ENCODE assay signal across 9 cellular contexts in the genomic region with DNA sequence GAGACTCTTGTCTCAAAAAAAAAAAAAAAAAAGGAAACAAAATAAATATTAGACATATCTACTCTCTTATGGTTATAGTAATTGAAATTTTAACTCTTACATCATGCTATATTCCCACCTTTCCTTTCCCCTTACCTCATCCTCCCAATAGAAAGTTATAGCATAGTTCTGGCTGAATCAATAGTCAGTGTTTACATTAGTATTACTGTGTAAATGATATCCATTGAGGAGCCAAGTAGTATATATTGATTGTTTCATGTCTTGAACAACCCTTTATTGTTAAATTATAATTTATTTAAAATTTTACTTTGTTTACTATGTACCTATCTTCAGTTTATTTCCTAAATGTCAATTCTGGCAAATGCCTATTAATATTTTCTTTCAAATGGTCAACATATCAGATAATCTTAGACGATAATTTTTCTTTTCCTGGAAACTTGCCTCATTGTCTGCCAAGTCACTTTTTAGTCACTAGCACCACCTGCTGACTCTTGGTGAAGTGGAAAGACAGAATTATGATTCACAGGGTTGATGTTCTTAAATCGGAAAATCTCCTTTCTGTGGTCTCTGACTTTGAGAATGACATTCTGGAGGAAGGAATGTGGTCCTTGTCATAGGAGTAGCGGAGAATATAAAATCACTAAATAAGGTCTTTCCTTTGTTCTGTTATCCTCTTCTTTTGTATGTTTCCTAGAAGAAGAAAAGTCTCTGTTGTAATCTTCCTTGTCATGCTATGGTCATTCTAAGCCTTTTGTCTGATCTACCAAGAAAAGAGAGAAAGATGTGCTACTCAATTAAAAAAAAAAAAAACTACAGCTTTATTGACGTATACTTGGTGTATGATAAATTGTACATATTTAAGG. TPM values are rescaled to one million over a fixed set of nuclear protein-coding genes. Genes with fewer than 3 reads are reported as not detected.
DNase-seq lines count a peak whose midpoint lies in the region; ATAC-seq and TF ChIP-seq lines count a peak whose summit lies in the region.
"Had no signal": no experiment of that assay in that cellular context is flagged by ENCODE, and none has a peak within 500 bp of the region (broad histone marks: within the 10 kb centered on the region; RNA-seq: fewer than 3 reads in every experiment).

No MANE protein-coding gene starts in this region.

- no peak for TF ChIP-seq POLR2A in vagina (IDR thresholded peaks at IDR 0.05)

- intact Hi-C loops in lower lobe of right lung (cut with DNase I) (loop anchor here (5.0 kb wide), 1 partner anchor 36 kb away; no protein-coding TSS in a partner anchor), vagina (cut with DNase I) (loop anchor here (10.0 kb wide), 1 partner anchor 98 kb away; a partner anchor contains a TSS)

- DNase-seq in AG08395 (ENCODE audit: low spot score) = peak; percentile 79
- peak; percentile 69 for DNase-seq in NCI-H2029 treated with DMSO at 0.1 percent for 48 hours (lab: John Stamatoyannopoulos, UW)
- DNase-seq in T1000 (lab: John Stamatoyannopoulos, UW) = peak; percentile 28
- peak; percentile 90 for DNase-seq in dermis blood vessel endothelial cell
- DNase-seq in lower lobe of right lung = no peak
- DNase-seq in vagina (ENCODE audit: extremely low spot score in 2 of 2) = no peak

- H3K9me3 ChIP-seq in lower lobe of right lung (no peaks in the 10 kb centered on the region), vagina (no peaks in the 10 kb centered on the region)

- TF ChIP-seq CTCF in GM12874 (IDR thresholded peaks at IDR 0.05; ENCODE audit: insufficient read depth, low read depth, low read length) (peak; percentile 52; the same call in 1 of the 2 replicates), lower lobe of right lung (IDR thresholded peaks at IDR 0.05) (peak; percentile 76), vagina (IDR thresholded peaks at IDR 0.05) (peak; percentile 62 to 87 (median 80))

- H3K27me3 ChIP-seq in lower lobe of right lung (ENCODE audit: low read depth) (no peaks in the 10 kb centered on the region), vagina (no peaks in the 10 kb centered on the region)

- ATAC-seq in lower lobe of right lung = peak; percentile 38 to 58
- no peak for ATAC-seq in HG03442 (IDR thresholded peaks at IDR 0.05; ENCODE audit: unreplicated experiment)

- H3K36me3 ChIP-seq in lower lobe of right lung = no peaks in the 10 kb centered on the region
- H3K36me3 ChIP-seq in vagina = no peaks in the 10 kb centered on the region

- H3K27ac ChIP-seq in lower lobe of right lung (no peak overlapping the region), vagina (no peak overlapping the region)

- H3K4me3 ChIP-seq in lower lobe of right lung (no peak overlapping the region), vagina (no peak overlapping the region)

- H3K4me1 ChIP-seq in lower lobe of right lung (peaks cover 46% of the 10 kb centered on the region), vagina (no peaks in the 10 kb centered on the region)

RNA-seq across cellular contexts. Expression of a gene that starts 8.6 kb away (rescaled TPM):
- not detected in 2 replicates for total RNA-seq in dermis blood vessel endothelial cell
- not detected for total RNA-seq in lower lobe of right lung
- not detected for total RNA-seq in vagina
- total RNA-seq: pulmonary artery endothelial cell had no signal

RNA-seq across cellular contexts. Expression of a gene that starts 16.6 kb away (rescaled TPM):
- 108 and 151 TPM in 2 replicates for total RNA-seq in dermis blood vessel endothelial cell
- 1,554 TPM for total RNA-seq in lower lobe of right lung
- total RNA-seq in vagina = 1,858 TPM

RNA-seq across cellular contexts. Expression of a gene that starts 48.4 kb away (rescaled TPM):
- total RNA-seq in dermis blood vessel endothelial cell (17.1 and 17.2 TPM in 2 replicates), lower lobe of right lung (25.4 TPM), vagina (15.0 TPM)

RNA-seq across cellular contexts. Expression of a gene that starts 48.6 kb away (rescaled TPM):
- under 0.01 TPM in 2 replicates for total RNA-seq in dermis blood vessel endothelial cell
- 0.41 TPM for total RNA-seq in lower lobe of right lung
- total RNA-seq in vagina = 1.7 TPM

RNA-seq across cellular contexts. Expression of a gene that starts 55.1 kb away (rescaled TPM):
- total RNA-seq in dermis blood vessel endothelial cell (21.1 and 29.7 TPM in 2 replicates), lower lobe of right lung (30.9 TPM), vagina (25.0 TPM)

Comparison
In these comparisons a context has a peak if more than half of its experiments do, and no peak if none do; other contexts are left out.
1. DNase-seq: peak in AG08395 (single experiment), NCI-H2029 treated with DMSO at 0.1 percent for 48 hours (single experiment), T1000 (single experiment) and dermis blood vessel endothelial cell (single experiment); none in lower lobe of right lung (single experiment) and vagina (0 of 2).
2. RNA of a gene that starts 16.6 kb away (total RNA-seq): 1,858 TPM in vagina (single experiment) and 1,554 TPM in lower lobe of right lung (single experiment); 108 to 151 TPM in dermis blood vessel endothelial cell; every median in the first group is over 10 times any median in the second.
3. Peak in every context shown above with its lines, with median percentiles within 50 percentile points of each other: CTCF ChIP-seq.